ENCODE assay signal across 10 cellular contexts in the genomic region with DNA sequence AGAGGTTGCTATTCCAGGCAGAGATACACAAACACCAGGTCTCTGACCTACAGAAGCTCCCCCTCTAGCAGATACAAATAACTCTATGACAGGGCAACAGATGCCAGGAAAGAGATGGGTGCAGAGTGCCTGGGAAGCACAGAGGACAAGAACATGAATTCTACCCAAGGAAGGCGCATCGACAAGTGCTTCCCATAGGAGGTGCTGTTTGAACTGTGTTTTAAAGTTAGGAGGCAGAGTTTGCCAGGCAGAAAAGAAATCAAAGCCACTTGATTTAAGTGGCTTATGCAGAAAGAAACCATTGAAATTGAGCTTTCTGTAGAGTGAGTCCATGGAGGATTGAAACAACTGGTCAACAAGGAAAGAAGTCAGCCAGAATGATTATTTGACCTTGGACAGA. TPM values are rescaled to one million over a fixed set of nuclear protein-coding genes. Genes with fewer than 3 reads are reported as not detected.
A peak's percentile ranks its signal among the peaks of the same experiment; 100 is the strongest.
DNase-seq lines count a peak whose midpoint lies in the region; ATAC-seq and TF ChIP-seq lines count a peak whose summit lies in the region.
"Had no signal": no experiment of that assay in that cellular context is flagged by ENCODE, and none has a peak within 500 bp of the region (broad histone marks: within the 10 kb centered on the region; RNA-seq: fewer than 3 reads in every experiment).

No MANE protein-coding gene starts in this region.

- POLR2A ChIA-PET in activated CD4-positive, alpha-beta T cell treated with anti-CD3 and anti-CD28 coated beads for 36 hours (lab: Charles Lee), result interaction anchor here (0.7 to 1.0 kb wide), 2 partner anchors 40 to 61 kb away, joined by 3 read pairs; no protein-coding TSS in a partner anchor
- POLR2A ChIA-PET in activated CD4-positive, alpha-beta T cell treated with anti-CD3 and anti-CD28 coated beads, Interleukin-2, amount 10 ng/mL, durations not matched to agents 7 days and 5 days (lab: Charles Lee), result interaction anchor here (0.7 kb wide), 1 partner anchor 715 kb away, joined by 3 read pairs; no protein-coding TSS in a partner anchor

- H3K4me3 ChIP-seq in choroid plexus epithelial cell (ENCODE audit: low read depth, low read length) (no peak overlapping the region), retinal pigment epithelial cell (ENCODE audit: low read length) (no peak overlapping the region)

- TF ChIP-seq CTCF in choroid plexus epithelial cell (conservative IDR thresholded peaks at IDR 0.05; ENCODE audit: low read depth, low read length), result peak; percentile 53
- TF ChIP-seq CTCF in retinal pigment epithelial cell (conservative IDR thresholded peaks at IDR 0.05; ENCODE audit: low read depth, low read length), result peak; percentile 38

- intact Hi-C loops in activated CD4-positive, alpha-beta T cell treated with anti-CD3 and anti-CD28 coated beads for 36 hours (cut with DNase I, micrococcal nuclease), result loop anchor here (1.0 to 10.0 kb wide), 5 partner anchors 216 to 424 kb away; no protein-coding TSS in a partner anchor

- H3K4me1 Mint-ChIP-seq in activated CD4-positive, alpha-beta T cell treated with anti-CD3 and anti-CD28 coated beads for 36 hours, result peaks cover 47% of the 10 kb centered on the region
- H3K4me1 Mint-ChIP-seq in activated CD4-positive, alpha-beta T cell treated with anti-CD3 and anti-CD28 coated beads, Interleukin-2, amount 10 ng/mL, durations not matched to agents 7 days and 5 days, result peaks cover 49% of the 10 kb centered on the region

- H3K27ac Mint-ChIP-seq in activated CD4-positive, alpha-beta T cell treated with anti-CD3 and anti-CD28 coated beads for 36 hours, result no peak overlapping the region
- H3K27ac Mint-ChIP-seq in activated CD4-positive, alpha-beta T cell treated with anti-CD3 and anti-CD28 coated beads, Interleukin-2, amount 10 ng/mL, durations not matched to agents 7 days and 5 days, result no peak overlapping the region

- peak; percentile 51 for DNase-seq in activated CD4-positive, alpha-beta T cell treated with anti-CD3 and anti-CD28 coated beads for 36 hours
- DNase-seq in activated CD4-positive, alpha-beta T cell treated with anti-CD3 and anti-CD28 coated beads, Interleukin-2, amount 10 ng/mL, durations not matched to agents 7 days and 5 days, result no peak
- peak; percentile 29 for DNase-seq in LHCN-M2 (ENCODE audit: low read depth)
- DNase-seq in choroid plexus epithelial cell (ENCODE audit: low read depth), result peak; percentile 42
- no peak for DNase-seq in retinal pigment epithelial cell (ENCODE audit: low read depth)
- no peak for DNase-seq in C1 segment of cervical spinal cord (lab: John Stamatoyannopoulos, UW)
- no peak for DNase-seq in NCI-H2029 treated with DMSO at 0.1 percent for 48 hours (lab: John Stamatoyannopoulos, UW)
- DNase-seq: NCI-H1694 treated with DMSO at 0.1 percent for 48 hours, nucleus accumbens had no signal

- H3K9me3 Mint-ChIP-seq in activated CD4-positive, alpha-beta T cell treated with anti-CD3 and anti-CD28 coated beads for 36 hours (ENCODE audit: low read depth), result peaks cover 21% of the 10 kb centered on the region
- peaks cover 19% of the 10 kb centered on the region for H3K9me3 Mint-ChIP-seq in activated CD4-positive, alpha-beta T cell treated with anti-CD3 and anti-CD28 coated beads, Interleukin-2, amount 10 ng/mL, durations not matched to agents 7 days and 5 days

- H3K4me3 Mint-ChIP-seq in activated CD4-positive, alpha-beta T cell treated with anti-CD3 and anti-CD28 coated beads for 36 hours, result no peak overlapping the region
- H3K4me3 Mint-ChIP-seq in activated CD4-positive, alpha-beta T cell treated with anti-CD3 and anti-CD28 coated beads, Interleukin-2, amount 10 ng/mL, durations not matched to agents 7 days and 5 days, result no peak overlapping the region

- peaks cover 20% of the 10 kb centered on the region for H3K27me3 Mint-ChIP-seq in activated CD4-positive, alpha-beta T cell treated with anti-CD3 and anti-CD28 coated beads for 36 hours
- peaks cover 13% of the 10 kb centered on the region for H3K27me3 Mint-ChIP-seq in activated CD4-positive, alpha-beta T cell treated with anti-CD3 and anti-CD28 coated beads, Interleukin-2, amount 10 ng/mL, durations not matched to agents 7 days and 5 days

- ATAC-seq in activated CD4-positive, alpha-beta T cell treated with anti-CD3 and anti-CD28 coated beads for 36 hours, result no peak
- no peak for ATAC-seq in HG02763 (IDR thresholded peaks at IDR 0.05; ENCODE audit: unreplicated experiment)

- H3K36me3 Mint-ChIP-seq in activated CD4-positive, alpha-beta T cell treated with anti-CD3 and anti-CD28 coated beads for 36 hours (ENCODE audit: low read depth), result peaks cover 8% of the 10 kb centered on the region
- peaks cover 4% of the 10 kb centered on the region for H3K36me3 Mint-ChIP-seq in activated CD4-positive, alpha-beta T cell treated with anti-CD3 and anti-CD28 coated beads, Interleukin-2, amount 10 ng/mL, durations not matched to agents 7 days and 5 days (ENCODE audit: low read depth)

- CTCF ChIA-PET in activated CD4-positive, alpha-beta T cell treated with anti-CD3 and anti-CD28 coated beads for 36 hours (lab: Charles Lee), result interaction anchor here (0.7 to 3.5 kb wide), 8 partner anchors 8 to 306 kb away, joined by 3 to 11 read pairs (median 4); no protein-coding TSS in a partner anchor
- CTCF ChIA-PET in activated CD4-positive, alpha-beta T cell treated with anti-CD3 and anti-CD28 coated beads, Interleukin-2, amount 10 ng/mL, durations not matched to agents 7 days and 5 days (lab: Charles Lee), result interaction anchor here (0.6 to 2.6 kb wide), 6 partner anchors 16 to 331 kb away, joined by 3 to 6 read pairs (median 4); no protein-coding TSS in a partner anchor

RNA-seq across cellular contexts. Expression of a gene that starts 35.3 kb away (rescaled TPM):
- total RNA-seq in activated CD4-positive, alpha-beta T cell treated with anti-CD3 and anti-CD28 coated beads for 36 hours, result 10 to 100 TPM; 46.0 to 53.9 TPM
- under 1 TPM; 0.67 to 0.92 TPM for total RNA-seq in activated CD4-positive, alpha-beta T cell treated with anti-CD3 and anti-CD28 coated beads, Interleukin-2, amount 10 ng/mL, durations not matched to agents 7 days and 5 days
- 0.13 and 0.46 TPM in 2 replicates for total RNA-seq in LHCN-M2 (2014; rRNA removed)
- 1.8 TPM for polyA plus RNA-seq in LHCN-M2 (2012)

RNA-seq across cellular contexts. Expression of a gene that starts 46.9 kb away (rescaled TPM):
- total RNA-seq in activated CD4-positive, alpha-beta T cell treated with anti-CD3 and anti-CD28 coated beads for 36 hours, result 10 to 100 TPM; 21.5 to 23.2 TPM
- 10 to 100 TPM; 18.2 to 19.7 TPM for total RNA-seq in activated CD4-positive, alpha-beta T cell treated with anti-CD3 and anti-CD28 coated beads, Interleukin-2, amount 10 ng/mL, durations not matched to agents 7 days and 5 days
- total RNA-seq in LHCN-M2 (2014; rRNA removed), result 41.3 and 45.6 TPM in 2 replicates
- polyA plus RNA-seq in LHCN-M2 (2012), result 14.8 TPM

Comparison
In these comparisons a context has a peak if more than half of its experiments do, and no peak if none do; other contexts are left out.
1. DNase-seq: peak in activated CD4-positive, alpha-beta T cell treated with anti-CD3 and anti-CD28 coated beads for 36 hours (single experiment), LHCN-M2 (single experiment) and choroid plexus epithelial cell (single experiment); none in activated CD4-positive, alpha-beta T cell treated with anti-CD3 and anti-CD28 coated beads, Interleukin-2, amount 10 ng/mL, durations not matched to agents 7 days and 5 days (single experiment), retinal pigment epithelial cell (single experiment), C1 segment of cervical spinal cord (0 of 14) and NCI-H2029 treated with DMSO at 0.1 percent for 48 hours (single experiment).
2. RNA of a gene that starts 35.3 kb away (total RNA-seq): 46.0 to 53.9 TPM in activated CD4-positive, alpha-beta T cell treated with anti-CD3 and anti-CD28 coated beads for 36 hours; 0.67 to 0.92 TPM in activated CD4-positive, alpha-beta T cell treated with anti-CD3 and anti-CD28 coated beads, Interleukin-2, amount 10 ng/mL, durations not matched to agents 7 days and 5 days and 0.13 to 0.46 TPM in LHCN-M2; every median in the first group is over 10 times any median in the second.